ENCODE assay signal across 21 cellular contexts in genomic region chr2:5394223-5394622, GRCh38.
A peak's percentile ranks its signal among the peaks of the same experiment; 100 is the strongest.
DNase-seq lines count a peak whose midpoint lies in the region; FAIRE-seq and TF ChIP-seq lines count a peak whose summit lies in the region.
"Had no signal": no experiment of that assay in that cellular context is flagged by ENCODE, and none has a peak within 500 bp of the region (broad histone marks: within the 10 kb centered on the region; RNA-seq: fewer than 3 reads in every experiment).

No MANE protein-coding gene starts in this region.

- H3K9ac ChIP-seq in astrocyte (ENCODE audit: low read length) (no peak overlapping the region), fibroblast of lung (ENCODE audit: insufficient read depth, low read length) (no peak overlapping the region)
- H3K9ac ChIP-seq: BLaER1 had no signal

- peaks cover 4% of the 10 kb centered on the region for H3K9me3 Mint-ChIP-seq in astrocyte (ENCODE audit: unreplicated experiment)
- H3K9me3 Mint-ChIP-seq: H9 had no signal

- H3K36me3 Mint-ChIP-seq in astrocyte (ENCODE audit: low read depth, unreplicated experiment) = no peaks in the 10 kb centered on the region
- H3K36me3 Mint-ChIP-seq: CD14-positive monocyte; CD4-positive, alpha-beta memory T cell had no signal

- H3K27me3 Mint-ChIP-seq in astrocyte (ENCODE audit: low read depth, unreplicated experiment) = no peaks in the 10 kb centered on the region
- H3K27me3 Mint-ChIP-seq: CD4-positive, alpha-beta memory T cell had no signal

- H4K20me1 ChIP-seq in astrocyte (ENCODE audit: insufficient read depth, low read length) (no peaks in the 10 kb centered on the region), fibroblast of lung (ENCODE audit: control insufficient read depth, extremely low read depth, insufficient read depth, low read length) (no peaks in the 10 kb centered on the region)
- H4K20me1 ChIP-seq: BLaER1 had no signal

- H2AFZ ChIP-seq in astrocyte (ENCODE audit: low read depth, low read length) (no peak overlapping the region), fibroblast of lung (ENCODE audit: low read length) (no peak overlapping the region)

- peak; percentile 6 for DNase-seq in DMS79 treated with DMSO at 0.1 percent for 48 hours (lab: John Stamatoyannopoulos, UW)
- no peak for DNase-seq in DMS79 (lab: John Stamatoyannopoulos, UW)
- peak; percentile 17 for DNase-seq in NCI-H510A treated with DMSO at 0.1 percent for 48 hours (lab: John Stamatoyannopoulos, UW)
- DNase-seq in NCI-H510A (lab: John Stamatoyannopoulos, UW) = no peak
- peak; percentile 9 for DNase-seq in astrocyte (ENCODE audit: low read depth)
- peak; percentile 8 to 29 for DNase-seq in fibroblast of lung (ENCODE audit: low read depth in 2 of 2)
- no peak for DNase-seq in NCI-H345 (lab: John Stamatoyannopoulos, UW)
- no peak for DNase-seq in T-helper 2 cell
- DNase-seq: CD4-positive, alpha-beta memory T cell; DMS153; DND-41; EL; H9 had no signal

- no peaks in the 10 kb centered on the region for H3K79me2 ChIP-seq in astrocyte (ENCODE audit: insufficient read depth, low read length)
- H3K79me2 ChIP-seq in fibroblast of lung (ENCODE audit: control insufficient read depth, insufficient read depth, low read length) = no peaks in the 10 kb centered on the region

- H3K4me2 ChIP-seq in astrocyte (ENCODE audit: low read length) (no peak overlapping the region), fibroblast of lung (ENCODE audit: extremely low read depth, insufficient read depth, low read length) (no peak overlapping the region)
- H3K4me2 ChIP-seq: A549, BLaER1 had no signal

- FAIRE-seq in astrocyte (lab: Jason Lieb, UNC) = no peak
- FAIRE-seq: A549, GM12891, GM19239, H1, HTR-8/SVneo had no signal

- H3K27ac ChIP-seq in astrocyte (ENCODE audit: low read depth, low read length) (no peak overlapping the region), fibroblast of lung (ENCODE audit: insufficient read depth, low read length) (no peak overlapping the region)
- H3K27ac ChIP-seq: 22Rv1, A549, BLaER1 had no signal

- no peak overlapping the region for H3K4me3 ChIP-seq in astrocyte (ENCODE audit: insufficient read depth, low read depth, low read length)
- no peak overlapping the region for H3K4me3 ChIP-seq in fibroblast of lung (replicated peaks in 1 of 4; ENCODE audit: control extremely low read depth in 1 of 4, insufficient read depth in 1 of 4, low read depth in 3 of 4, low read length in 4 of 4)
- H3K4me3 ChIP-seq: A549, BLaER1 had no signal

- no peaks in the 10 kb centered on the region for H3K4me1 Mint-ChIP-seq in astrocyte (ENCODE audit: low read depth, unreplicated experiment)
- H3K4me1 Mint-ChIP-seq: CD14-positive monocyte; CD4-positive, alpha-beta memory T cell had no signal

- H3K4me1 ChIP-seq in astrocyte (ENCODE audit: insufficient read depth, low read length) (no peaks in the 10 kb centered on the region), fibroblast of lung (ENCODE audit: control insufficient read depth, extremely low read depth, insufficient read depth, low read length) (no peaks in the 10 kb centered on the region)
- H3K4me1 ChIP-seq: A549, BLaER1 had no signal

- TF ChIP-seq CTCF in astrocyte (IDR thresholded peaks at IDR 0.05; ENCODE audit: insufficient read depth, low read depth, low read length) = no peak
- no peak for TF ChIP-seq CTCF in fibroblast of lung (conservative IDR thresholded peaks at IDR 0.05 in 1 of 2, IDR thresholded peaks at IDR 0.05 in 1 of 2; ENCODE audit: low read depth in 1 of 2, low read length in 2 of 2)

- no peak overlapping the region for H3K4me3 Mint-ChIP-seq in astrocyte (ENCODE audit: unreplicated experiment)
- H3K4me3 Mint-ChIP-seq: CD14-positive monocyte; CD4-positive, alpha-beta memory T cell; H9 had no signal

- no peak overlapping the region for H3K27ac Mint-ChIP-seq in astrocyte (ENCODE audit: unreplicated experiment)
- H3K27ac Mint-ChIP-seq: CD14-positive monocyte; CD4-positive, alpha-beta memory T cell; H9 had no signal

- H3K36me3 ChIP-seq in astrocyte (ENCODE audit: insufficient read depth, low read length) = no peaks in the 10 kb centered on the region
- no peaks in the 10 kb centered on the region for H3K36me3 ChIP-seq in fibroblast of lung (ENCODE audit: control insufficient read depth, insufficient read depth, low read length)
- H3K36me3 ChIP-seq: BLaER1 had no signal

- no peaks in the 10 kb centered on the region for H3K9me3 ChIP-seq in astrocyte (ENCODE audit: insufficient read depth, low read depth, low read length)
- H3K9me3 ChIP-seq in fibroblast of lung (ENCODE audit: control insufficient read depth, insufficient read depth, low read depth, low read length) = no peaks in the 10 kb centered on the region
- H3K9me3 ChIP-seq: A549, BLaER1 had no signal

- H3K27me3 ChIP-seq in astrocyte (ENCODE audit: insufficient read depth, low read length) (no peaks in the 10 kb centered on the region), fibroblast of lung (ENCODE audit: control insufficient read depth, insufficient read depth, low read length) (no peaks in the 10 kb centered on the region)
- H3K27me3 ChIP-seq: BLaER1 had no signal

Comparison
In these comparisons a context has a peak if more than half of its experiments do, and no peak if none do; other contexts are left out.
1. DNase-seq: peak in DMS79 treated with DMSO at 0.1 percent for 48 hours (single experiment), NCI-H510A treated with DMSO at 0.1 percent for 48 hours (single experiment), astrocyte (single experiment) and fibroblast of lung (2 of 2); none in DMS79 (single experiment), NCI-H510A (single experiment), NCI-H345 (single experiment) and T-helper 2 cell (0 of 5).